ENCODE assay signal across 20 cellular contexts in genomic region chr5:178470693-178471025, GRCh38.
A peak's percentile ranks its signal among the peaks of the same experiment; 100 is the strongest.
DNase-seq lines count a peak whose midpoint lies in the region; ATAC-seq, FAIRE-seq and TF ChIP-seq lines count a peak whose summit lies in the region.
"Had no signal": no experiment of that assay in that cellular context is flagged by ENCODE, and none has a peak within 500 bp of the region (broad histone marks: within the 10 kb centered on the region; RNA-seq: fewer than 3 reads in every experiment).

No MANE protein-coding gene starts in this region.

- FAIRE-seq in K562 (lab: Jason Lieb, UNC) = no peak
- FAIRE-seq: G401.6, GM12891, H1 had no signal

- intact Hi-C loops in K562 (cut with micrococcal nuclease) = no loop called here

- no peaks in the 10 kb centered on the region for H3K9me3 Mint-ChIP-seq in activated naive CD4-positive, alpha-beta T cell treated with anti-CD3 and anti-CD28 coated beads, Interleukin-2, amount 10 ng/mL, durations not matched to agents 7 days and 5 days
- H3K9me3 Mint-ChIP-seq: CD4-positive, CD25-positive, alpha-beta regulatory T cell had no signal

- H3K9me3 ChIP-seq in BLaER1 treated with 17β-estradiol and CSF1 and Interleukin-3, amounts not matched to agents 10 nM and 100 nM (replicated peaks in 1 of 11) = peaks cover 3 to 11% (median 5%) of the 10 kb centered on the region in 11 experiments; a peak in 21 of 22 replicates
- H3K9me3 ChIP-seq in K562 (replicated peaks; ENCODE audit: control insufficient read depth, insufficient read depth, low read depth, low read length) = 0 out of 2 replicates have a peak, but pooled peaks cover 3% of the 10 kb centered on the region

- H3K27ac ChIP-seq in BLaER1 treated with 17β-estradiol and CSF1 and Interleukin-3, amounts not matched to agents 10 nM and 100 nM = peak overlapping the region in 9 of 11 experiments; percentile 93 to 99 (median 95); a peak in 13 of 22 replicates
- H3K27ac ChIP-seq in K562 (ENCODE audit: extremely low read depth, low read depth, low read length) = no peak overlapping the region

- no TSS peak for BruUV-seq in K562 (replicated peaks; lab: Mats Ljungman, UMichigan)

- H3K4me3 ChIP-seq in BLaER1 treated with 17β-estradiol and CSF1 and Interleukin-3, amounts not matched to agents 10 nM and 100 nM = no peak overlapping the region
- no peak overlapping the region for H3K4me3 ChIP-seq in K562

- peaks cover 0 to 23% (median 0%) of the 10 kb centered on the region in 11 experiments; a peak in 4 of 22 replicates for H3K27me3 ChIP-seq in BLaER1 treated with 17β-estradiol and CSF1 and Interleukin-3, amounts not matched to agents 10 nM and 100 nM
- peaks cover 16 to 38% of the 10 kb centered on the region in 2 experiments for H3K27me3 ChIP-seq in K562 (ENCODE audit: control insufficient read depth in 2 of 2, insufficient read depth in 2 of 2, low read length in 2 of 2)

- no peak for TF ChIP-seq RAD21 in K562 (CRISPR knock-in tag; conservative IDR thresholded peaks at IDR 0.05 in 1 of 2, IDR thresholded peaks at IDR 0.05 in 1 of 2)

- H3K27ac Mint-ChIP-seq in activated naive CD4-positive, alpha-beta T cell treated with anti-CD3 and anti-CD28 coated beads, Interleukin-2, amount 10 ng/mL, durations not matched to agents 7 days and 5 days = no peak overlapping the region
- H3K27ac Mint-ChIP-seq: CD8-positive, alpha-beta memory T cell had no signal

- H3K27me3 Mint-ChIP-seq in activated naive CD4-positive, alpha-beta T cell treated with anti-CD3 and anti-CD28 coated beads, Interleukin-2, amount 10 ng/mL, durations not matched to agents 7 days and 5 days = peaks cover 2% of the 10 kb centered on the region
- H3K27me3 Mint-ChIP-seq: CD4-positive, CD25-positive, alpha-beta regulatory T cell had no signal

- ATAC-seq in K562 (no peak), GM21717 (IDR thresholded peaks at IDR 0.05; ENCODE audit: unreplicated experiment) (no peak)

- no peaks in the 10 kb centered on the region for H4K20me1 ChIP-seq in BLaER1 treated with 17β-estradiol and CSF1 and Interleukin-3, amounts not matched to agents 10 nM and 100 nM
- no peaks in the 10 kb centered on the region; the same call in 1 of the 2 replicates for H4K20me1 ChIP-seq in K562 (replicated peaks; ENCODE audit: control insufficient read depth, insufficient read depth, low read length)

- no peaks in the 10 kb centered on the region for H3K79me2 ChIP-seq in K562 (ENCODE audit: control insufficient read depth, insufficient read depth, low read length)

- TF ChIP-seq CTCF in K562 (IDR thresholded peaks at IDR 0.05 in 2 of 3, conservative IDR thresholded peaks at IDR 0.05 in 1 of 3; ENCODE audit: insufficient read depth in 2 of 3, low read depth in 1 of 3, low read length in 3 of 3) = no peak

- WGBS in K562 (ENCODE audit: insufficient coverage, low coverage, missing lambda C conversion rate) = 7% methylated on average over 6 of the region's 7 CpGs

- H3K4me1 ChIP-seq in BLaER1 treated with 17β-estradiol and CSF1 and Interleukin-3, amounts not matched to agents 10 nM and 100 nM = peaks cover 73 to 100% (median 93%) of the 10 kb centered on the region in 10 experiments
- peaks cover 0 to 10% of the 10 kb centered on the region in 2 experiments; a peak in 2 of 5 replicates for H3K4me1 ChIP-seq in K562 (replicated peaks in 1 of 2; ENCODE audit: control insufficient read depth in 2 of 2, insufficient read depth in 2 of 2, low read length in 2 of 2)

- H3K4me3 Mint-ChIP-seq in activated naive CD4-positive, alpha-beta T cell treated with anti-CD3 and anti-CD28 coated beads, Interleukin-2, amount 10 ng/mL, durations not matched to agents 7 days and 5 days = no peak overlapping the region
- H3K4me3 Mint-ChIP-seq: CD4-positive, CD25-positive, alpha-beta regulatory T cell; CD8-positive, alpha-beta memory T cell; H9 had no signal

- in situ Hi-C loops in K562 (cut with MboI) = no loop called here
- in situ Hi-C loops in G401 (cut with HindIII; ENCODE audit: low sequenced_read_pairs) = no loop called here

- no peaks in the 10 kb centered on the region for H3K9me1 ChIP-seq in K562 (ENCODE audit: control insufficient read depth, insufficient read depth, low read length)

- no peak for TF ChIP-seq EP300 in K562 (IDR thresholded peaks at IDR 0.05; ENCODE audit: low read length)

- no peaks in the 10 kb centered on the region for H3K36me3 Mint-ChIP-seq in activated naive CD4-positive, alpha-beta T cell treated with anti-CD3 and anti-CD28 coated beads, Interleukin-2, amount 10 ng/mL, durations not matched to agents 7 days and 5 days
- H3K36me3 Mint-ChIP-seq: CD4-positive, CD25-positive, alpha-beta regulatory T cell; CD8-positive, alpha-beta memory T cell had no signal

- POLR2A ChIA-PET in K562 (lab: Yijun Ruan, JAX) = interaction anchor here (3.6 kb wide), 1 partner anchor 9 kb away, joined by 21 read pairs; no protein-coding TSS in a partner anchor

- CTCF ChIA-PET in K562 (lab: Yijun Ruan, JAX; ENCODE audit: low intra/inter-chr PET ratio) = no interaction called here
- CTCF ChIA-PET in activated naive CD4-positive, alpha-beta T cell treated with anti-CD3 and anti-CD28 coated beads, Interleukin-2, amount 10 ng/mL, durations not matched to agents 7 days and 5 days (lab: Charles Lee) = interaction anchor here (2.0 kb wide), 1 partner anchor 9 kb away, joined by 7 read pairs; no protein-coding TSS in a partner anchor

- H3K9ac ChIP-seq in BLaER1 treated with 17β-estradiol and CSF1 and Interleukin-3, amounts not matched to agents 10 nM and 100 nM = peak overlapping the region in 6 of 11 experiments; percentile 3 to 89 (median 49); a peak in 2 of 22 replicates
- no peak overlapping the region for H3K9ac ChIP-seq in K562 (ENCODE audit: insufficient read depth in 1 of 2, low read depth in 2 of 2, low read length in 2 of 2)

- H3K36me3 ChIP-seq in BLaER1 treated with 17β-estradiol and CSF1 and Interleukin-3, amounts not matched to agents 10 nM and 100 nM = peaks cover 0 to 3% (median 0%) of the 10 kb centered on the region in 11 experiments; a peak in 1 of 22 replicates
- H3K36me3 ChIP-seq in K562 (ENCODE audit: control insufficient read depth, insufficient read depth, low read length) = no peaks in the 10 kb centered on the region

- TF ChIP-seq POLR2A in K562 (conservative IDR thresholded peaks at IDR 0.05) = no peak

- DNase-seq in K562 (ENCODE audit: extremely low read depth in 1 of 4, low spot score in 3 of 4) (no peak), mesenteric fat pad (ENCODE audit: low spot score) (peak; percentile 62), G401 (ENCODE audit: low spot score) (no peak), OCI-M2 (lab: John Stamatoyannopoulos, UW; ENCODE audit: unreplicated experiment) (no peak)
- no peak for DNase-seq in activated naive CD4-positive, alpha-beta T cell treated with anti-CD3 and anti-CD28 coated beads, Interleukin-2, amount 10 ng/mL, durations not matched to agents 7 days and 5 days
- DNase-seq: 8988T; C1 segment of cervical spinal cord; CD4-positive, CD25-positive, alpha-beta regulatory T cell; CD8-positive, alpha-beta memory T cell; COR-L47; DMS 273 treated with DMSO at 0.1 percent for 48 hours; DMS53; DND-41; EL had no signal

- peaks cover 5% of the 10 kb centered on the region for H3K4me1 Mint-ChIP-seq in activated naive CD4-positive, alpha-beta T cell treated with anti-CD3 and anti-CD28 coated beads, Interleukin-2, amount 10 ng/mL, durations not matched to agents 7 days and 5 days
- H3K4me1 Mint-ChIP-seq: CD4-positive, CD25-positive, alpha-beta regulatory T cell had no signal

- peak overlapping the region; percentile 69 to 96 (median 84) for H3K4me2 ChIP-seq in BLaER1 treated with 17β-estradiol and CSF1 and Interleukin-3, amounts not matched to agents 10 nM and 100 nM
- H3K4me2 ChIP-seq in K562 (ENCODE audit: insufficient read depth, low read length) = no peak overlapping the region

- no peak overlapping the region for H2AFZ ChIP-seq in K562 (ENCODE audit: low read depth, low read length)

TF ChIP-seq in K562, 482 proteins besides CTCF, POLR2A, EP300 and RAD21:
- TF ChIP-seq L3MBTL2 (IDR thresholded peaks at IDR 0.05) (0 out of 2 replicates have a peak, but pooled peaks have one; percentile 32), HNRNPH1 (optimal IDR thresholded peaks at IDR 0.05; ENCODE audit: low read depth, low read length) (no peak)

Comparison
In these comparisons a context has a peak if more than half of its experiments do, and no peak if none do; other contexts are left out.
1. H3K9ac ChIP-seq: peak in BLaER1 treated with 17β-estradiol and CSF1 and Interleukin-3, amounts not matched to agents 10 nM and 100 nM (6 of 11); none in K562 (0 of 2).